In the genomic region with DNA sequence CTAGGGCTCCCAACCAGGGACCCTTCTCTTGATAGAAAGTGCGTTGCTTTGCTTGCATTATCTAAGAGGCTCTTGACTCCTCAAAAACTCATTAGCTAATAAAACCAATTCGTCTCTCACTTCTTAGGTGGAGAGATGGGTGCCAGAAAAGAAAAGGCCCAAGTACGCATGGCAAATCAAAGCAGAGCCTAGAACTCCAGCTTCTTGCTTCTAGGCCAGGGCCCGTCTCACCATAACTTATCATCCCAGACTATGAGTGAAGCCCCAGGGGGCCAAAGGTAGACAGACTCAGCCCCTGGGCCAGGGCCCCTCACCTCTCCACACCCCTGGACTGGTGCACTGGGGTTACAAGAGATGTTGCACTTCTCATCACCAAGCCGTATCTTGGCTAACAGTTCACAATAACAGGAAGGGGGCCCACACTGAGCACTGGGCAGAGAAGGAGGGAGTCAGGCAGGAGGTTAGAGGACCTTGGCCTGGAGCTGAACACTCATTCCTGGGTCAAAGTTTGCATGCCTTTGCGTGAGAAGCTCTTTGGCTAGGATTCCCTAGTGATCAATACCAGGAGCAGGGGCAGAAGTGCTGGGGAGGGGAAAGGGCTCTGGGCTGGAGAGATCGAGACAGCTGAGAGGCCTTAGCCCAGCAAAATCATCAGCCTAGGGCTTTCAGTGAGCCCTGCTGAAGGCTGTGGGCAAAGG, we compare ENCODE assay signal across 23 cellular contexts. TPM values are rescaled to one million over a fixed set of nuclear protein-coding genes. Genes with fewer than 3 reads are reported as not detected.
DNase-seq lines count a peak whose midpoint lies in the region; ATAC-seq and TF ChIP-seq lines count a peak whose summit lies in the region.
"Had no signal": no experiment of that assay in that cellular context is flagged by ENCODE, and none has a peak within 500 bp of the region (broad histone marks: within the 10 kb centered on the region; RNA-seq: fewer than 3 reads in every experiment).

No MANE protein-coding gene starts in this region.

- H3K27ac Mint-ChIP-seq in Caco-2 (ENCODE audit: unreplicated experiment) = peak overlapping the region; percentile 33
- H3K27ac Mint-ChIP-seq: CD4-positive, CD25-positive, alpha-beta regulatory T cell; GM23338 had no signal

- POLR2A ChIA-PET in Caco-2 (lab: Charles Lee) = interaction anchor here (0.7 kb wide), 1 partner anchor 38 kb away, joined by 3 read pairs; no protein-coding TSS in a partner anchor

- TF ChIP-seq CTCF in Caco-2 (IDR thresholded peaks at IDR 0.05; ENCODE audit: insufficient read depth in 1 of 2, low read depth in 1 of 2, low read length in 1 of 2, severe bottlenecking in 1 of 2, unreplicated experiment in 1 of 2) (no peak), liver (IDR thresholded peaks at IDR 0.05; ENCODE audit: low read depth, low read length, missing input control) (no peak), sigmoid colon (IDR thresholded peaks at IDR 0.05) (no peak), GM13976 (IDR thresholded peaks at IDR 0.05; ENCODE audit: borderline replicate concordance, control extremely low read depth, extremely low read depth, insufficient read depth, missing control alignments) (no peak)

- H3K36me3 Mint-ChIP-seq in Caco-2 (ENCODE audit: insufficient read depth, unreplicated experiment) = peaks cover 24% of the 10 kb centered on the region
- H3K36me3 Mint-ChIP-seq: CD4-positive, CD25-positive, alpha-beta regulatory T cell had no signal

- H3K9me3 Mint-ChIP-seq in Caco-2 (ENCODE audit: unreplicated experiment) = no peaks in the 10 kb centered on the region

- H3K4me3 ChIP-seq in Caco-2 (ENCODE audit: low read depth, low read length) (no peak overlapping the region), MG63 (no peak overlapping the region), liver (ENCODE audit: low read depth in 1 of 3, low read length in 3 of 3) (no peak overlapping the region), sigmoid colon (no peak overlapping the region)
- H3K4me3 ChIP-seq: A549, GM23338, HAP-1, SJSA1 had no signal

- peak; percentile 19 to 45 for TF ChIP-seq RAD21 in liver (IDR thresholded peaks at IDR 0.05)

- peak; percentile 48 to 81 for DNase-seq in Caco-2
- DNase-seq in MG63 = peak; percentile 70
- DNase-seq in sigmoid colon = peak; percentile 29
- no peak for DNase-seq in GM13976 (ENCODE audit: low spot score)
- no peak for DNase-seq in stimulated activated CD4-positive, alpha-beta T cell treated with anti-CD3 and anti-CD28 coated beads, Interleukin-2, amount 100 ng/mL, for 24 hours
- DNase-seq: BE2C; CD4-positive, CD25-positive, alpha-beta regulatory T cell; COR-L47; Karpas-422; NCI-H1694; NCI-H2081; NCI-H2171; NCI-H345; NCI-H524 had no signal

- H3K9ac ChIP-seq in liver (ENCODE audit: low read depth in 1 of 2, low read length in 2 of 2) = no peak overlapping the region

- H3K27ac ChIP-seq in liver (ENCODE audit: low read depth in 1 of 2, low read length in 2 of 2) (peak overlapping the region; percentile 46 to 56), sigmoid colon (no peak overlapping the region)
- H3K27ac ChIP-seq: A549, SJSA1 had no signal

- TF ChIP-seq EP300 in sigmoid colon (IDR thresholded peaks at IDR 0.05) = no peak

- in situ Hi-C loops in GM13976 (cut with MboI; ENCODE audit: low sequenced_read_pairs, unreplicated experiment) = no loop called here

- H3K27me3 ChIP-seq in Caco-2 (replicated peaks; ENCODE audit: control insufficient read depth, insufficient read depth, low read length) = no peaks in the 10 kb centered on the region
- no peaks in the 10 kb centered on the region for H3K27me3 ChIP-seq in MG63
- H3K27me3 ChIP-seq in liver (ENCODE audit: control insufficient read depth in 4 of 4, insufficient read depth in 4 of 4, low read length in 3 of 4) = no peaks in the 10 kb centered on the region
- H3K27me3 ChIP-seq in sigmoid colon = peaks cover 4 to 57% (median 23%) of the 10 kb centered on the region in 3 donors
- H3K27me3 ChIP-seq: SJSA1 had no signal

- H3K9me3 ChIP-seq in Caco-2 = no peaks in the 10 kb centered on the region
- H3K9me3 ChIP-seq in MG63 = 0 out of 2 replicates have a peak, but pooled peaks cover 4% of the 10 kb centered on the region
- no peaks in the 10 kb centered on the region for H3K9me3 ChIP-seq in liver (ENCODE audit: control insufficient read depth in 4 of 4, low read length in 3 of 4)
- no peaks in the 10 kb centered on the region for H3K9me3 ChIP-seq in sigmoid colon
- H3K9me3 ChIP-seq: A549, BE2C, HAP-1 had no signal

- CTCF ChIA-PET in Caco-2 (lab: Charles Lee) = interaction anchor here (0.6 to 1.0 kb wide), 2 partner anchors 38 to 421 kb away, joined by 7 to 14 read pairs; no protein-coding TSS in a partner anchor

- H3K4me1 ChIP-seq in Caco-2 = peaks cover 30% of the 10 kb centered on the region
- H3K4me1 ChIP-seq in liver (ENCODE audit: control insufficient read depth in 4 of 4, insufficient read depth in 4 of 4, low read length in 3 of 4) = peaks cover 9 to 61% (median 42%) of the 10 kb centered on the region in 4 donors
- H3K4me1 ChIP-seq in sigmoid colon = peaks cover 0 to 21% (median 13%) of the 10 kb centered on the region in 4 donors
- H3K4me1 ChIP-seq: BE2C, HAP-1 had no signal

- 49% methylated on average over 7 of the region's 7 CpGs for WGBS in liver
- WGBS in sigmoid colon, 2 donors = 79 to 82% methylated on average over 7 of the region's 7 CpGs

- H3K27me3 Mint-ChIP-seq in Caco-2 (ENCODE audit: insufficient read depth, unreplicated experiment) = no peaks in the 10 kb centered on the region

- no peak for TF ChIP-seq POLR2A in sigmoid colon (IDR thresholded peaks at IDR 0.05)

- no peak overlapping the region for H3K4me3 Mint-ChIP-seq in Caco-2 (ENCODE audit: unreplicated experiment)
- H3K4me3 Mint-ChIP-seq: GM23338 had no signal

- intact Hi-C loops in Caco-2 (cut with micrococcal nuclease; ENCODE audit: unreplicated experiment) = no loop called here
- intact Hi-C loops in sigmoid colon (cut with DNase I) = loop anchor here (10.0 kb wide), 1 partner anchor 1294 kb away; no protein-coding TSS in a partner anchor

- peaks cover 27% of the 10 kb centered on the region for H3K4me1 Mint-ChIP-seq in Caco-2 (ENCODE audit: low read depth, unreplicated experiment)
- H3K4me1 Mint-ChIP-seq: GM23338 had no signal

- no peaks in the 10 kb centered on the region for H3K36me3 ChIP-seq in Caco-2 (ENCODE audit: control insufficient read depth, insufficient read depth, low read length)
- H3K36me3 ChIP-seq in MG63 = no peaks in the 10 kb centered on the region
- no peaks in the 10 kb centered on the region for H3K36me3 ChIP-seq in liver (ENCODE audit: control insufficient read depth in 4 of 4, insufficient read depth in 3 of 4, low read depth in 1 of 4, low read length in 3 of 4)
- no peaks in the 10 kb centered on the region for H3K36me3 ChIP-seq in sigmoid colon
- H3K36me3 ChIP-seq: BE2C, HAP-1, SJSA1 had no signal

- BruUV-seq in Caco-2 (replicated peaks; lab: Mats Ljungman, UMichigan) = no TSS peak

- ATAC-seq in HG03095 (IDR thresholded peaks at IDR 0.05; ENCODE audit: unreplicated experiment) = no peak
- ATAC-seq: A549, GM23338, Right ventricle myocardium inferior had no signal

TF ChIP-seq in liver, 16 proteins besides CTCF, POLR2A, EP300 and RAD21 (continues in another document):
- peak; percentile 95 to 97 for TF ChIP-seq HNF4A (conservative IDR thresholded peaks at IDR 0.05)
- TF ChIP-seq FOXA1 (IDR thresholded peaks at IDR 0.05) = no peak
- TF ChIP-seq HNF4G (IDR thresholded peaks at IDR 0.05) = peak; percentile 85
- TF ChIP-seq EGR1 (IDR thresholded peaks at IDR 0.05; ENCODE audit: low read depth in 2 of 2) = no peak

RNA-seq across cellular contexts. Expression of a gene that starts 5.4 kb away (rescaled TPM):
- 55.5 and 73.8 TPM in 2 replicates for total RNA-seq in Caco-2 (2022)
- total RNA-seq in MG63 (2014; rRNA removed; shearing (Covaris generic); ENCODE audit: low replicate concordance) = 11.6 and 15.7 TPM in 2 replicates
- total RNA-seq in liver = 1 to 10 TPM in 1 of 2 donors, under 1 TPM in 1; 0.19 to 4.4 TPM
- 1 to 10 TPM; 1.0 to 1.4 TPM for polyA plus RNA-seq in liver
- total RNA-seq in sigmoid colon = 1 to 10 TPM in 1 of 4 donors, under 1 TPM in 2, not detected in 1; 0.36 to 4.7 (median 0.49) TPM
- under 1 TPM in 2 of 3 donors, not detected in 1; 0.09 to 0.92 TPM for polyA plus RNA-seq in sigmoid colon
- total RNA-seq: CD4-positive, CD25-positive, alpha-beta regulatory T cell; G401 had no signal
- polyA plus RNA-seq: CD4-positive, CD25-positive, alpha-beta regulatory T cell had no signal

RNA-seq across cellular contexts. Expression of a gene that starts 17.9 kb away (rescaled TPM):
- total RNA-seq in Caco-2 (2022) (not detected in 2 replicates), liver (10 to 100 TPM in 1 of 2 donors, not detected in 1; 32.5 TPM), sigmoid colon (not detected)
- total RNA-seq in MG63 (2014; rRNA removed; shearing (Covaris generic); ENCODE audit: low replicate concordance) = 0.23 TPM in 1 of 2 replicates, not detected in the other
- polyA plus RNA-seq in liver (10 to 100 TPM; 21.8 to 31.7 TPM), sigmoid colon (not detected)
- total RNA-seq: CD4-positive, CD25-positive, alpha-beta regulatory T cell; G401; GM23338; M059J; Right ventricle myocardium inferior; SJSA1 had no signal
- polyA plus RNA-seq: A549; CD4-positive, CD25-positive, alpha-beta regulatory T cell; GM23338 had no signal

RNA-seq across cellular contexts. Expression of a gene that starts 34.9 kb away (rescaled TPM):
- total RNA-seq in Caco-2 (2022) (50.9 and 62.0 TPM in 2 replicates), liver (1 to 10 TPM; 7.5 to 9.5 TPM), sigmoid colon (10 to 100 TPM; 11.7 to 20.2 (median 17.7) TPM)
- 18.2 and 22.1 TPM in 2 replicates for total RNA-seq in MG63 (2014; rRNA removed; shearing (Covaris generic); ENCODE audit: low replicate concordance)
- polyA plus RNA-seq in liver (1 to 10 TPM; 5.8 to 7.4 TPM), sigmoid colon (10 to 100 TPM; 11.6 to 22.0 (median 12.0) TPM)

RNA-seq across cellular contexts. Expression of a gene that starts 51.1 kb away (rescaled TPM):
- total RNA-seq in Caco-2 (2022) = 62.7 and 62.8 TPM in 2 replicates
- 42.0 and 57.2 TPM in 2 replicates for total RNA-seq in MG63 (2014; rRNA removed; shearing (Covaris generic); ENCODE audit: low replicate concordance)
- total RNA-seq in liver = 10 to 100 TPM; 19.0 to 41.7 TPM
- 10 to 100 TPM in 1 of 2 donors, 1 to 10 TPM in 1; 6.9 to 29.3 TPM for polyA plus RNA-seq in liver
- total RNA-seq in sigmoid colon = 10 to 100 TPM in 3 of 4 donors, 1 to 10 TPM in 1; 9.7 to 22.4 (median 14.2) TPM
- 100 to 1,000 TPM in 1 of 3 donors, 10 to 100 TPM in 2; 40.8 to 125 (median 55.0) TPM for polyA plus RNA-seq in sigmoid colon

Comparison
In these comparisons a context has a peak if more than half of its experiments do, and no peak if none do; other contexts are left out.
1. DNase-seq: peak in Caco-2 (2 of 2), MG63 (single experiment) and sigmoid colon (single experiment); none in GM13976 (single experiment) and stimulated activated CD4-positive, alpha-beta T cell treated with anti-CD3 and anti-CD28 coated beads, Interleukin-2, amount 100 ng/mL, for 24 hours (0 of 2).
2. H3K27ac ChIP-seq: peak in liver (2 of 2); none in sigmoid colon (0 of 4).